Comparison of ENCODE assay signal across 1 cellular context in genomic region chr10:31383810-31384588, GRCh38.
TF ChIP-seq lines count a peak whose summit lies in the region.

No MANE protein-coding gene starts in this region.

TF ChIP-seq in GM12878, 131 proteins besides CTCF, POLR2A, EP300 and RAD21 (continued from another document and continues in another):
- TF ChIP-seq, protein P1, sequence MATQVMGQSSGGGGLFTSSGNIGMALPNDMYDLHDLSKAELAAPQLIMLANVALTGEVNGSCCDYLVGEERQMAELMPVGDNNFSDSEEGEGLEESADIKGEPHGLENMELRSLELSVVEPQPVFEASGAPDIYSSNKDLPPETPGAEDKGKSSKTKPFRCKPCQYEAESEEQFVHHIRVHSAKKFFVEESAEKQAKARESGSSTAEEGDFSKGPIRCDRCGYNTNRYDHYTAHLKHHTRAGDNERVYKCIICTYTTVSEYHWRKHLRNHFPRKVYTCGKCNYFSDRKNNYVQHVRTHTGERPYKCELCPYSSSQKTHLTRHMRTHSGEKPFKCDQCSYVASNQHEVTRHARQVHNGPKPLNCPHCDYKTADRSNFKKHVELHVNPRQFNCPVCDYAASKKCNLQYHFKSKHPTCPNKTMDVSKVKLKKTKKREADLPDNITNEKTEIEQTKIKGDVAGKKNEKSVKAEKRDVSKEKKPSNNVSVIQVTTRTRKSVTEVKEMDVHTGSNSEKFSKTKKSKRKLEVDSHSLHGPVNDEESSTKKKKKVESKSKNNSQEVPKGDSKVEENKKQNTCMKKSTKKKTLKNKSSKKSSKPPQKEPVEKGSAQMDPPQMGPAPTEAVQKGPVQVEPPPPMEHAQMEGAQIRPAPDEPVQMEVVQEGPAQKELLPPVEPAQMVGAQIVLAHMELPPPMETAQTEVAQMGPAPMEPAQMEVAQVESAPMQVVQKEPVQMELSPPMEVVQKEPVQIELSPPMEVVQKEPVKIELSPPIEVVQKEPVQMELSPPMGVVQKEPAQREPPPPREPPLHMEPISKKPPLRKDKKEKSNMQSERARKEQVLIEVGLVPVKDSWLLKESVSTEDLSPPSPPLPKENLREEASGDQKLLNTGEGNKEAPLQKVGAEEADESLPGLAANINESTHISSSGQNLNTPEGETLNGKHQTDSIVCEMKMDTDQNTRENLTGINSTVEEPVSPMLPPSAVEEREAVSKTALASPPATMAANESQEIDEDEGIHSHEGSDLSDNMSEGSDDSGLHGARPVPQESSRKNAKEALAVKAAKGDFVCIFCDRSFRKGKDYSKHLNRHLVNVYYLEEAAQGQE (IDR thresholded peaks at IDR 0.05; ENCODE audit: low read depth, low read length) = no peak
- TF ChIP-seq NBN (IDR thresholded peaks at IDR 0.05) (0 out of 2 replicates have a peak, but pooled peaks have one; percentile 37), NRF1 (conservative IDR thresholded peaks at IDR 0.05; ENCODE audit: low read depth, low read length) (peak; percentile 44), HDAC6 (IDR thresholded peaks at IDR 0.05; ENCODE audit: unreplicated experiment) (no peak), SIN3A (IDR thresholded peaks at IDR 0.05; ENCODE audit: low read depth, low read length) (no peak), CREM (IDR thresholded peaks at IDR 0.05; ENCODE audit: low read depth) (peak; percentile 82), PRDM15 (CRISPR knock-in tag; IDR thresholded peaks at IDR 0.05) (no peak), SRF (IDR thresholded peaks at IDR 0.05; ENCODE audit: low read depth in 2 of 2, low read length in 2 of 2) (peak in 1 of 2 experiments; percentile 45; a peak in 1 of 4 replicates), BCL11A (IDR thresholded peaks at IDR 0.05; ENCODE audit: low read depth, low read length) (peak; percentile 72), MYB (IDR thresholded peaks at IDR 0.05; ENCODE audit: borderline replicate concordance, low read depth, low read length) (0 out of 2 replicates have a peak, but pooled peaks have one; percentile 38), BRCA1 (IDR thresholded peaks at IDR 0.05; ENCODE audit: low read depth, low read length) (no peak), IRF3 (IDR thresholded peaks at IDR 0.05) (no peak), SREBF1 (IDR thresholded peaks at IDR 0.05; ENCODE audit: low read length) (no peak), SMC3 (IDR thresholded peaks at IDR 0.05; ENCODE audit: borderline replicate concordance, low read length) (no peak), TCF3 (IDR thresholded peaks at IDR 0.05; ENCODE audit: borderline replicate concordance, insufficient read depth, low read depth, low read length) (no peak), NKRF (conservative IDR thresholded peaks at IDR 0.05) (no peak), ESRRA (IDR thresholded peaks at IDR 0.05; ENCODE audit: low read length) (no peak), POLR2AphosphoS5 (IDR thresholded peaks at IDR 0.05; ENCODE audit: low read length) (peak; percentile 77; the same call in 1 of the 2 replicates), NR2F1 (conservative IDR thresholded peaks at IDR 0.05) (0 out of 2 replicates have a peak, but pooled peaks have one; percentile 17), SMARCA5 (IDR thresholded peaks at IDR 0.05) (no peak), HDGF (IDR thresholded peaks at IDR 0.05) (peak; percentile 58; the same call in 1 of the 2 replicates), YBX1 (IDR thresholded peaks at IDR 0.05) (no peak), MEF2B (IDR thresholded peaks at IDR 0.05; ENCODE audit: partially characterized antibody, poor library complexity, severe bottlenecking) (peak; percentile 75), PAX8 (IDR thresholded peaks at IDR 0.05) (no peak), MYC (IDR thresholded peaks at IDR 0.05; ENCODE audit: insufficient read depth, insufficient read length, insufficient replicate concordance, low read length, severe bottlenecking) (no peak)
- TF ChIP-seq, protein P2, sequence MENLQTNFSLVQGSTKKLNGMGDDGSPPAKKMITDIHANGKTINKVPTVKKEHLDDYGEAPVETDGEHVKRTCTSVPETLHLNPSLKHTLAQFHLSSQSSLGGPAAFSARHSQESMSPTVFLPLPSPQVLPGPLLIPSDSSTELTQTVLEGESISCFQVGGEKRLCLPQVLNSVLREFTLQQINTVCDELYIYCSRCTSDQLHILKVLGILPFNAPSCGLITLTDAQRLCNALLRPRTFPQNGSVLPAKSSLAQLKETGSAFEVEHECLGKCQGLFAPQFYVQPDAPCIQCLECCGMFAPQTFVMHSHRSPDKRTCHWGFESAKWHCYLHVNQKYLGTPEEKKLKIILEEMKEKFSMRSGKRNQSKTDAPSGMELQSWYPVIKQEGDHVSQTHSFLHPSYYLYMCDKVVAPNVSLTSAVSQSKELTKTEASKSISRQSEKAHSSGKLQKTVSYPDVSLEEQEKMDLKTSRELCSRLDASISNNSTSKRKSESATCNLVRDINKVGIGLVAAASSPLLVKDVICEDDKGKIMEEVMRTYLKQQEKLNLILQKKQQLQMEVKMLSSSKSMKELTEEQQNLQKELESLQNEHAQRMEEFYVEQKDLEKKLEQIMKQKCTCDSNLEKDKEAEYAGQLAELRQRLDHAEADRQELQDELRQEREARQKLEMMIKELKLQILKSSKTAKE (IDR thresholded peaks at IDR 0.05; ENCODE audit: low read depth, poor library complexity, severe bottlenecking) = peak; percentile 87
- TF ChIP-seq, protein P3, sequence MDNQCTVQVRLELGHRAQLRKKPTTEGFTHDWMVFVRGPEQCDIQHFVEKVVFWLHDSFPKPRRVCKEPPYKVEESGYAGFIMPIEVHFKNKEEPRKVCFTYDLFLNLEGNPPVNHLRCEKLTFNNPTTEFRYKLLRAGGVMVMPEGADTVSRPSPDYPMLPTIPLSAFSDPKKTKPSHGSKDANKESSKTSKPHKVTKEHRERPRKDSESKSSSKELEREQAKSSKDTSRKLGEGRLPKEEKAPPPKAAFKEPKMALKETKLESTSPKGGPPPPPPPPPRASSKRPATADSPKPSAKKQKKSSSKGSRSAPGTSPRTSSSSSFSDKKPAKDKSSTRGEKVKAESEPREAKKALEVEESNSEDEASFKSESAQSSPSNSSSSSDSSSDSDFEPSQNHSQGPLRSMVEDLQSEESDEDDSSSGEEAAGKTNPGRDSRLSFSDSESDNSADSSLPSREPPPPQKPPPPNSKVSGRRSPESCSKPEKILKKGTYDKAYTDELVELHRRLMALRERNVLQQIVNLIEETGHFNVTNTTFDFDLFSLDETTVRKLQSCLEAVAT (IDR thresholded peaks at IDR 0.05) = 0 out of 2 replicates have a peak, but pooled peaks have one; percentile 11
- TF ChIP-seq, protein P4, sequence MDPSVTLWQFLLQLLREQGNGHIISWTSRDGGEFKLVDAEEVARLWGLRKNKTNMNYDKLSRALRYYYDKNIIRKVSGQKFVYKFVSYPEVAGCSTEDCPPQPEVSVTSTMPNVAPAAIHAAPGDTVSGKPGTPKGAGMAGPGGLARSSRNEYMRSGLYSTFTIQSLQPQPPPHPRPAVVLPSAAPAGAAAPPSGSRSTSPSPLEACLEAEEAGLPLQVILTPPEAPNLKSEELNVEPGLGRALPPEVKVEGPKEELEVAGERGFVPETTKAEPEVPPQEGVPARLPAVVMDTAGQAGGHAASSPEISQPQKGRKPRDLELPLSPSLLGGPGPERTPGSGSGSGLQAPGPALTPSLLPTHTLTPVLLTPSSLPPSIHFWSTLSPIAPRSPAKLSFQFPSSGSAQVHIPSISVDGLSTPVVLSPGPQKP (IDR thresholded peaks at IDR 0.05; ENCODE audit: low read depth, low read length) = no peak
- TF ChIP-seq, protein P5, sequence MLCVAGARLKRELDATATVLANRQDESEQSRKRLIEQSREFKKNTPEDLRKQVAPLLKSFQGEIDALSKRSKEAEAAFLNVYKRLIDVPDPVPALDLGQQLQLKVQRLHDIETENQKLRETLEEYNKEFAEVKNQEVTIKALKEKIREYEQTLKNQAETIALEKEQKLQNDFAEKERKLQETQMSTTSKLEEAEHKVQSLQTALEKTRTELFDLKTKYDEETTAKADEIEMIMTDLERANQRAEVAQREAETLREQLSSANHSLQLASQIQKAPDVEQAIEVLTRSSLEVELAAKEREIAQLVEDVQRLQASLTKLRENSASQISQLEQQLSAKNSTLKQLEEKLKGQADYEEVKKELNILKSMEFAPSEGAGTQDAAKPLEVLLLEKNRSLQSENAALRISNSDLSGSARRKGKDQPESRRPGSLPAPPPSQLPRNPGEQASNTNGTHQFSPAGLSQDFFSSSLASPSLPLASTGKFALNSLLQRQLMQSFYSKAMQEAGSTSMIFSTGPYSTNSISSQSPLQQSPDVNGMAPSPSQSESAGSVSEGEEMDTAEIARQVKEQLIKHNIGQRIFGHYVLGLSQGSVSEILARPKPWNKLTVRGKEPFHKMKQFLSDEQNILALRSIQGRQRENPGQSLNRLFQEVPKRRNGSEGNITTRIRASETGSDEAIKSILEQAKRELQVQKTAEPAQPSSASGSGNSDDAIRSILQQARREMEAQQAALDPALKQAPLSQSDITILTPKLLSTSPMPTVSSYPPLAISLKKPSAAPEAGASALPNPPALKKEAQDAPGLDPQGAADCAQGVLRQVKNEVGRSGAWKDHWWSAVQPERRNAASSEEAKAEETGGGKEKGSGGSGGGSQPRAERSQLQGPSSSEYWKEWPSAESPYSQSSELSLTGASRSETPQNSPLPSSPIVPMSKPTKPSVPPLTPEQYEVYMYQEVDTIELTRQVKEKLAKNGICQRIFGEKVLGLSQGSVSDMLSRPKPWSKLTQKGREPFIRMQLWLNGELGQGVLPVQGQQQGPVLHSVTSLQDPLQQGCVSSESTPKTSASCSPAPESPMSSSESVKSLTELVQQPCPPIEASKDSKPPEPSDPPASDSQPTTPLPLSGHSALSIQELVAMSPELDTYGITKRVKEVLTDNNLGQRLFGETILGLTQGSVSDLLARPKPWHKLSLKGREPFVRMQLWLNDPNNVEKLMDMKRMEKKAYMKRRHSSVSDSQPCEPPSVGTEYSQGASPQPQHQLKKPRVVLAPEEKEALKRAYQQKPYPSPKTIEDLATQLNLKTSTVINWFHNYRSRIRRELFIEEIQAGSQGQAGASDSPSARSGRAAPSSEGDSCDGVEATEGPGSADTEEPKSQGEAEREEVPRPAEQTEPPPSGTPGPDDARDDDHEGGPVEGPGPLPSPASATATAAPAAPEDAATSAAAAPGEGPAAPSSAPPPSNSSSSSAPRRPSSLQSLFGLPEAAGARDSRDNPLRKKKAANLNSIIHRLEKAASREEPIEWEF (IDR thresholded peaks at IDR 0.05; ENCODE audit: insufficient replicate concordance, low read depth, low read length) = peak; percentile 86
- TF ChIP-seq, protein P6, sequence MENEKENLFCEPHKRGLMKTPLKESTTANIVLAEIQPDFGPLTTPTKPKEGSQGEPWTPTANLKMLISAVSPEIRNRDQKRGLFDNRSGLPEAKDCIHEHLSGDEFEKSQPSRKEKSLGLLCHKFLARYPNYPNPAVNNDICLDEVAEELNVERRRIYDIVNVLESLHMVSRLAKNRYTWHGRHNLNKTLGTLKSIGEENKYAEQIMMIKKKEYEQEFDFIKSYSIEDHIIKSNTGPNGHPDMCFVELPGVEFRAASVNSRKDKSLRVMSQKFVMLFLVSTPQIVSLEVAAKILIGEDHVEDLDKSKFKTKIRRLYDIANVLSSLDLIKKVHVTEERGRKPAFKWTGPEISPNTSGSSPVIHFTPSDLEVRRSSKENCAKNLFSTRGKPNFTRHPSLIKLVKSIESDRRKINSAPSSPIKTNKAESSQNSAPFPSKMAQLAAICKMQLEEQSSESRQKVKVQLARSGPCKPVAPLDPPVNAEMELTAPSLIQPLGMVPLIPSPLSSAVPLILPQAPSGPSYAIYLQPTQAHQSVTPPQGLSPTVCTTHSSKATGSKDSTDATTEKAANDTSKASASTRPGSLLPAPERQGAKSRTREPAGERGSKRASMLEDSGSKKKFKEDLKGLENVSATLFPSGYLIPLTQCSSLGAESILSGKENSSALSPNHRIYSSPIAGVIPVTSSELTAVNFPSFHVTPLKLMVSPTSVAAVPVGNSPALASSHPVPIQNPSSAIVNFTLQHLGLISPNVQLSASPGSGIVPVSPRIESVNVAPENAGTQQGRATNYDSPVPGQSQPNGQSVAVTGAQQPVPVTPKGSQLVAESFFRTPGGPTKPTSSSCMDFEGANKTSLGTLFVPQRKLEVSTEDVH (IDR thresholded peaks at IDR 0.05; ENCODE audit: low read depth, partially characterized antibody) = no peak
